ENCODE assay signal across 8 cellular contexts in genomic region chr22:22710719-22711531, GRCh38.
DNase-seq lines count a peak whose midpoint lies in the region; ATAC-seq and TF ChIP-seq lines count a peak whose summit lies in the region.

No MANE protein-coding gene starts in this region.

- H3K36me3 ChIP-seq in CD8-positive, alpha-beta T cell (ENCODE audit: insufficient read depth, low read length), result no peaks in the 10 kb centered on the region
- no peaks in the 10 kb centered on the region for H3K36me3 ChIP-seq in WERI-Rb-1
- H3K36me3 ChIP-seq in brain microvascular endothelial cell (replicated peaks), result no peaks in the 10 kb centered on the region

- CTCF ChIA-PET in CD8-positive, alpha-beta T cell (lab: Charles Lee), result interaction anchor here (0.8 to 6.1 kb wide), 12 partner anchors 10 to 248 kb away, joined by 3 to 137 read pairs (median 10); partner anchors contain the start of gene IGLL5

- H3K4me1 Mint-ChIP-seq in CD8-positive, alpha-beta T cell (ENCODE audit: low read depth), result no peaks in the 10 kb centered on the region

- no peaks in the 10 kb centered on the region for H3K27me3 ChIP-seq in CD8-positive, alpha-beta T cell (ENCODE audit: insufficient read depth, low read length)
- no peaks in the 10 kb centered on the region for H3K27me3 ChIP-seq in WERI-Rb-1 (ENCODE audit: insufficient read depth, low read depth, severe bottlenecking)
- H3K27me3 ChIP-seq in brain microvascular endothelial cell (replicated peaks), result peaks cover 22% of the 10 kb centered on the region

- peak; percentile 70 for ATAC-seq in CD8-positive, alpha-beta T cell
- ATAC-seq in left lobe of liver, result peak; percentile 88
- ATAC-seq in GM18861 (IDR thresholded peaks at IDR 0.05; ENCODE audit: unreplicated experiment), result no peak
- ATAC-seq in HG02678 (IDR thresholded peaks at IDR 0.05; ENCODE audit: unreplicated experiment), result no peak

- H3K36me3 Mint-ChIP-seq in CD8-positive, alpha-beta T cell, result no peaks in the 10 kb centered on the region

- intact Hi-C loops in CD8-positive, alpha-beta T cell (cut with DNase I, micrococcal nuclease), result loop anchor here (1.0 to 2.0 kb wide), 4 partner anchors 37 to 245 kb away; no protein-coding TSS in a partner anchor

- no peaks in the 10 kb centered on the region for H3K27me3 Mint-ChIP-seq in CD8-positive, alpha-beta T cell (ENCODE audit: low read depth)

- DNase-seq in CD8-positive, alpha-beta T cell, result peak; percentile 61 to 90 (median 77)
- DNase-seq in HK-2 (ENCODE audit: unreplicated experiment) (peak; percentile 48), WERI-Rb-1 (peak; percentile 75), brain microvascular endothelial cell (peak; percentile 7), left lobe of liver (ENCODE audit: low spot score) (peak; percentile 67)
- DNase-seq in stimulated activated CD4-positive, alpha-beta T cell treated with anti-CD3 and anti-CD28 coated beads, TNF-alpha, amount 100 ng/mL, for 48 hours (ENCODE audit: low read depth in 3 of 3), result peak; percentile 45 to 59 (median 59)

- H3K9me3 Mint-ChIP-seq in CD8-positive, alpha-beta T cell, result no peaks in the 10 kb centered on the region

- H3K4me1 ChIP-seq in CD8-positive, alpha-beta T cell (ENCODE audit: insufficient read depth, low read length), result no peaks in the 10 kb centered on the region

- POLR2A ChIA-PET in CD8-positive, alpha-beta T cell (lab: Charles Lee), result no interaction called here

- in situ Hi-C loops in brain microvascular endothelial cell (cut with HindIII; ENCODE audit: low pct_ligation_motif_present, low sequenced_read_pairs), result no loop called here

- H3K4me3 ChIP-seq in CD8-positive, alpha-beta T cell (ENCODE audit: low read depth, low read length), result no peak overlapping the region
- H3K4me3 ChIP-seq in WERI-Rb-1 (ENCODE audit: low read depth, low read length), result no peak overlapping the region
- no peak overlapping the region for H3K4me3 ChIP-seq in brain microvascular endothelial cell (ENCODE audit: low read depth, low read length)

- H3K4me3 Mint-ChIP-seq in CD8-positive, alpha-beta T cell, result no peak overlapping the region

- H3K27ac Mint-ChIP-seq in CD8-positive, alpha-beta T cell, result no peak overlapping the region

- no peaks in the 10 kb centered on the region for H3K9me3 ChIP-seq in CD8-positive, alpha-beta T cell (ENCODE audit: low read length)
- no peaks in the 10 kb centered on the region for H3K9me3 ChIP-seq in WERI-Rb-1 (ENCODE audit: severe bottlenecking)

- H3K27ac ChIP-seq in CD8-positive, alpha-beta T cell (ENCODE audit: low read depth, low read length), result no peak overlapping the region
- H3K27ac ChIP-seq in WERI-Rb-1 (no peak overlapping the region), brain microvascular endothelial cell (no peak overlapping the region)

- peak; percentile 87 for TF ChIP-seq CTCF in CD8-positive, alpha-beta T cell (IDR thresholded peaks at IDR 0.05)
- peak; percentile 94 for TF ChIP-seq CTCF in WERI-Rb-1 (IDR thresholded peaks at IDR 0.05; ENCODE audit: low read depth, low read length)
- peak; percentile 93 for TF ChIP-seq CTCF in brain microvascular endothelial cell (IDR thresholded peaks at IDR 0.05; ENCODE audit: low read depth, low read length, missing control alignments)

Comparison
In these comparisons a context has a peak if more than half of its experiments do, and no peak if none do; other contexts are left out.
1. ATAC-seq: peak in CD8-positive, alpha-beta T cell (single experiment) and left lobe of liver (single experiment); none in GM18861 (single experiment) and HG02678 (single experiment).
2. DNase-seq: peak in every context shown above with its lines; median percentile 77 in CD8-positive, alpha-beta T cell; 75 in WERI-Rb-1; 67 in left lobe of liver; 59 in stimulated activated CD4-positive, alpha-beta T cell treated with anti-CD3 and anti-CD28 coated beads, TNF-alpha, amount 100 ng/mL, for 48 hours; 48 in HK-2; 7 in brain microvascular endothelial cell.
3. Peak in every context shown above with its lines, with median percentiles within 50 percentile points of each other: CTCF ChIP-seq.